23 cellular contexts compared by ENCODE assay signal in the genomic region with DNA sequence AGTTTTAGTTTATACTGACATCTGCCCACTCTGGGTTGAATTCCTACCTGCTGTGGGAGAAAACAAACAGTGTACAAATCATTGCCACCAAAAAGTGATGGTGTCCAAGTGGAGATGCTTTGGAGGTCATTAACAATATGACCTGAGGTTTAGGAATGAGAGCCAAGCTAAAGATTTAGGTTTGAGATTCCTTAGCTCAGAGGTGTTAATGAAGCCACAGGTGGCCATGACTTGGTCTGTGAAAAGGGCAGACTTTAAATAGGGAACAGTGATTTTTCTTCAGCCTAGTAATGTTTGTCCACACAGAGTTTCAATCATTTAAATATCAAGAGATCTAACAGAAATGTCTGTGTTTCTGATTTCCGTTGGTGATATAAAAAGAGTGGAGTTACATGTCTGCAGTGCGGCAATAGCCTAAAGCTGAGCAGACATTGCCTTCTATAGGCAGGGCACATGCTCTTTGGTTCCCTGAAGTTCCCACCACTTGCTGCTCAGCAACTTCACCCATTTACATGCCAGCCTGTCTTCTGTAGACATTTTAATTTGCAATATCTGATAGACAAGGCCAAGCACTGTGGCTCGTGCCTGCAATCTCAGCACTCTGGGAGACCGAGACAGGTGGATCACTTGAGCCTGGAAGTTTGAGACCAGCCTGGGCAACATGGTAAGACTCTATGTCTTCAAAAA.
DNase-seq lines count a peak whose midpoint lies in the region; ATAC-seq and TF ChIP-seq lines count a peak whose summit lies in the region.
"Had no signal": no experiment of that assay in that cellular context is flagged by ENCODE, and none has a peak within 500 bp of the region (broad histone marks: within the 10 kb centered on the region; RNA-seq: fewer than 3 reads in every experiment).

No MANE protein-coding gene starts in this region.

- H4K8ac ChIP-seq in H9 (replicated peaks; ENCODE audit: insufficient read length, low read depth, low read length), result no peak overlapping the region

- no peak overlapping the region for H3T11ph ChIP-seq in H9 (ENCODE audit: low read length)

- no peak overlapping the region for H2BK12ac ChIP-seq in H9 (ENCODE audit: insufficient read length, low read depth, low read length)

- TF ChIP-seq CTCF in H9 (conservative IDR thresholded peaks at IDR 0.05) (no peak), neural crest cell (conservative IDR thresholded peaks at IDR 0.05) (no peak), upper lobe of right lung (IDR thresholded peaks at IDR 0.05) (no peak)

- H3K27me3 Mint-ChIP-seq in H9 (ENCODE audit: low read depth) (no peaks in the 10 kb centered on the region; the same call in 1 of the 2 replicates), neural crest cell (ENCODE audit: low read depth) (no peaks in the 10 kb centered on the region), T-cell (no peaks in the 10 kb centered on the region)
- H3K27me3 Mint-ChIP-seq: CD4-positive, alpha-beta T cell; CD8-positive, alpha-beta memory T cell had no signal

- H2BK15ac ChIP-seq in H9 (ENCODE audit: low read depth, low read length), result no peak overlapping the region

- no peak overlapping the region for H3K4ac ChIP-seq in H9 (ENCODE audit: low read depth, low read length)

- H3K9ac ChIP-seq in H9 (ENCODE audit: extremely low read depth, insufficient read length, low read length), result no peak overlapping the region
- H3K9ac ChIP-seq in NT2/D1 (ENCODE audit: insufficient read length, low read depth), result no peak overlapping the region
- H3K9ac ChIP-seq in iPS-18a (ENCODE audit: low read length), result no peak overlapping the region
- H3K9ac ChIP-seq: BLaER1 treated with 17β-estradiol and CSF1 and Interleukin-3, amounts not matched to agents 10 nM and 100 nM; GM23248 had no signal

- H3K56ac ChIP-seq in H9 (ENCODE audit: insufficient read length, low read depth, low read length), result no peak overlapping the region

- H3K4me3 Mint-ChIP-seq in H9 (no peak overlapping the region), neural crest cell (no peak overlapping the region), T-cell (no peak overlapping the region)
- H3K4me3 Mint-ChIP-seq: CD14-positive monocyte; CD4-positive, alpha-beta T cell; CD8-positive, alpha-beta memory T cell had no signal

- H3K18ac ChIP-seq in H9 (ENCODE audit: insufficient read length, low read depth, low read length), result no peak overlapping the region

- H3K36me3 Mint-ChIP-seq in H9 (ENCODE audit: insufficient read depth in 1 of 3, low read depth in 3 of 3) (no peaks in the 10 kb centered on the region), neural crest cell (ENCODE audit: low read depth) (no peaks in the 10 kb centered on the region), T-cell (no peaks in the 10 kb centered on the region)
- H3K36me3 Mint-ChIP-seq: CD14-positive monocyte; CD8-positive, alpha-beta memory T cell had no signal

- H3K27me3 ChIP-seq in H9 (ENCODE audit: insufficient read depth, low read length), result no peaks in the 10 kb centered on the region; the same call in 1 of the 2 replicates
- H3K27me3 ChIP-seq in NT2/D1 (ENCODE audit: insufficient read depth, insufficient read length), result no peaks in the 10 kb centered on the region
- H3K27me3 ChIP-seq in iPS-18a (ENCODE audit: control insufficient read depth, insufficient read depth, low read length), result no peaks in the 10 kb centered on the region
- no peaks in the 10 kb centered on the region for H3K27me3 ChIP-seq in upper lobe of right lung
- H3K27me3 ChIP-seq: BE2C; BLaER1 treated with 17β-estradiol and CSF1 and Interleukin-3, amounts not matched to agents 10 nM and 100 nM had no signal

- H3K4me1 Mint-ChIP-seq in H9 (peaks cover 48 to 51% of the 10 kb centered on the region in 2 experiments), neural crest cell (peaks cover 14% of the 10 kb centered on the region), T-cell (no peaks in the 10 kb centered on the region)
- H3K4me1 Mint-ChIP-seq: CD14-positive monocyte; CD8-positive, alpha-beta memory T cell had no signal

- H3K27ac Mint-ChIP-seq in H9 (peak overlapping the region in 2 of 3 experiments; percentile 18 to 66; a peak in 3 of 7 replicates), neural crest cell (ENCODE audit: unreplicated experiment) (peak overlapping the region; percentile 6), T-cell (no peak overlapping the region)
- H3K27ac Mint-ChIP-seq: CD14-positive monocyte; CD4-positive, alpha-beta T cell; CD8-positive, alpha-beta memory T cell had no signal

- no peaks in the 10 kb centered on the region for H3K9me3 Mint-ChIP-seq in H9
- H3K9me3 Mint-ChIP-seq in neural crest cell, result no peaks in the 10 kb centered on the region
- no peaks in the 10 kb centered on the region for H3K9me3 Mint-ChIP-seq in T-cell
- H3K9me3 Mint-ChIP-seq: CD4-positive, alpha-beta T cell; CD8-positive, alpha-beta memory T cell had no signal

- POLR2A ChIA-PET in T-cell (lab: Charles Lee), result no interaction called here

- ATAC-seq in upper lobe of right lung (no peak), HG02852 (IDR thresholded peaks at IDR 0.05; ENCODE audit: unreplicated experiment) (no peak), T-cell (replicated peaks in 1 of 4) (no peak)
- ATAC-seq: A549, HCT116 had no signal

- H2BK120ac ChIP-seq in H9 (ENCODE audit: low read depth, low read length, poor library complexity, severe bottlenecking), result no peak overlapping the region

- no peak overlapping the region for H2BK5ac ChIP-seq in H9 (ENCODE audit: insufficient read length, low read length)

- H3K36me3 ChIP-seq in NT2/D1 (ENCODE audit: insufficient read depth, insufficient read length, low read length) (no peaks in the 10 kb centered on the region), iPS-18a (ENCODE audit: control insufficient read depth, low read depth, low read length) (no peaks in the 10 kb centered on the region), upper lobe of right lung (no peaks in the 10 kb centered on the region)
- H3K36me3 ChIP-seq: BE2C; BLaER1 treated with 17β-estradiol and CSF1 and Interleukin-3, amounts not matched to agents 10 nM and 100 nM had no signal

- peaks cover 8% of the 10 kb centered on the region for H3K4me1 ChIP-seq in H9 (ENCODE audit: insufficient read depth, low read length)
- no peaks in the 10 kb centered on the region for H3K4me1 ChIP-seq in NT2/D1 (ENCODE audit: insufficient read depth, insufficient read length)
- H3K4me1 ChIP-seq in iPS-18a (ENCODE audit: control insufficient read depth, low read depth, low read length), result peaks cover 38% of the 10 kb centered on the region
- H3K4me1 ChIP-seq in upper lobe of right lung, result no peaks in the 10 kb centered on the region
- H3K4me1 ChIP-seq: A549; BE2C; BLaER1 treated with 17β-estradiol and CSF1 and Interleukin-3, amounts not matched to agents 10 nM and 100 nM had no signal

- H3K14ac ChIP-seq in H9 (ENCODE audit: insufficient read depth, low read length), result no peak overlapping the region; the same call in 1 of the 2 replicates

- H3K27ac ChIP-seq in H9 (ENCODE audit: insufficient read length, low read depth, low read length) (no peak overlapping the region), iPS-18a (ENCODE audit: low read length) (no peak overlapping the region), upper lobe of right lung (no peak overlapping the region)
- H3K27ac ChIP-seq: A549; BLaER1 treated with 17β-estradiol and CSF1 and Interleukin-3, amounts not matched to agents 10 nM and 100 nM; GM23248 had no signal

- no peak overlapping the region for H2AK5ac ChIP-seq in H9 (ENCODE audit: insufficient read length, low read length)

- no peak overlapping the region for H3K23ac ChIP-seq in H9 (ENCODE audit: insufficient read length, low read depth, low read length)

- H3K9me3 ChIP-seq in H9 (ENCODE audit: control insufficient read depth, low read depth, low read length) (no peaks in the 10 kb centered on the region), NT2/D1 (ENCODE audit: insufficient read depth, low read length) (no peaks in the 10 kb centered on the region), iPS-18a (ENCODE audit: control insufficient read depth, low read depth, low read length) (no peaks in the 10 kb centered on the region), upper lobe of right lung (no peaks in the 10 kb centered on the region)
- H3K9me3 ChIP-seq: A549; BE2C; BLaER1 treated with 17β-estradiol and CSF1 and Interleukin-3, amounts not matched to agents 10 nM and 100 nM had no signal

- intact Hi-C loops in upper lobe of right lung (cut with DNase I), result no loop called here

- H3K79me1 ChIP-seq in H9 (ENCODE audit: insufficient read depth, low read depth, low read length, poor library complexity, severe bottlenecking), result no peaks in the 10 kb centered on the region

- H3K4me2 ChIP-seq in H9 (ENCODE audit: insufficient read depth, insufficient read length, low read length), result peak overlapping the region; percentile 8
- H3K4me2 ChIP-seq: A549; BLaER1 treated with 17β-estradiol and CSF1 and Interleukin-3, amounts not matched to agents 10 nM and 100 nM had no signal

- DNase-seq in H9 (no peak), NT2/D1 (ENCODE audit: low read depth, low spot score) (peak; percentile 36), neural crest cell (ENCODE audit: low read depth, low spot score) (no peak), upper lobe of right lung (no peak), T-cell (no peak), islet precursor cell (no peak)
- DNase-seq: 8988T; ACHN; AML-193; BE2C; CD4-positive, alpha-beta T cell; CD8-positive, alpha-beta memory T cell; DMS 273 treated with DMSO at 0.1 percent for 48 hours; DMS79 treated with DMSO at 0.1 percent for 48 hours; GF-D8; GM23248; H7 had no signal

- no peaks in the 10 kb centered on the region for H3K79me2 ChIP-seq in H9 (ENCODE audit: insufficient read depth, low read length)

- no peak overlapping the region for H2AFZ ChIP-seq in H9 (ENCODE audit: low read length)
- H2AFZ ChIP-seq: GM23248 had no signal

- H4K5ac ChIP-seq in H9 (ENCODE audit: insufficient read length, low read depth, low read length), result no peak overlapping the region

- no peaks in the 10 kb centered on the region for H3K23me2 ChIP-seq in H9 (ENCODE audit: insufficient read length, low read depth, low read length, poor library complexity, severe bottlenecking)

- CTCF ChIA-PET in T-cell (lab: Charles Lee), result interaction anchor here in 1 of 2 donors (0.7 kb wide), 1 partner anchor 216 kb away, joined by 3 read pairs; no protein-coding TSS in a partner anchor

- no peak overlapping the region for H4K91ac ChIP-seq in H9 (ENCODE audit: insufficient read length, low read depth, low read length)

- WGBS in H9 (ENCODE audit: extremely low coverage, insufficient read length, low lambda C conversion rate), result no CpG with 5 or more reads among the region's 4 CpGs

- H2BK20ac ChIP-seq in H9 (ENCODE audit: low read depth, low read length, poor library complexity, severe bottlenecking), result no peak overlapping the region

- H4K20me1 ChIP-seq in H9 (ENCODE audit: control insufficient read depth, insufficient read depth, insufficient read length), result no peaks in the 10 kb centered on the region
- H4K20me1 ChIP-seq: BLaER1 treated with 17β-estradiol and CSF1 and Interleukin-3, amounts not matched to agents 10 nM and 100 nM had no signal

- H3K4me3 ChIP-seq in NT2/D1 (ENCODE audit: insufficient read length, low read depth) (no peak overlapping the region), iPS-18a (ENCODE audit: low read length) (peak overlapping the region; percentile 14), upper lobe of right lung (no peak overlapping the region)
- H3K4me3 ChIP-seq: A549; BLaER1 treated with 17β-estradiol and CSF1 and Interleukin-3, amounts not matched to agents 10 nM and 100 nM; GM23248 had no signal

Comparison
In these comparisons a context has a peak if more than half of its experiments do, and no peak if none do; other contexts are left out.
1. H3K27ac Mint-ChIP-seq: peak in H9 (2 of 3) and neural crest cell (single experiment); none in T-cell (0 of 2).